24 cellular contexts compared by ENCODE assay signal in the genomic region with DNA sequence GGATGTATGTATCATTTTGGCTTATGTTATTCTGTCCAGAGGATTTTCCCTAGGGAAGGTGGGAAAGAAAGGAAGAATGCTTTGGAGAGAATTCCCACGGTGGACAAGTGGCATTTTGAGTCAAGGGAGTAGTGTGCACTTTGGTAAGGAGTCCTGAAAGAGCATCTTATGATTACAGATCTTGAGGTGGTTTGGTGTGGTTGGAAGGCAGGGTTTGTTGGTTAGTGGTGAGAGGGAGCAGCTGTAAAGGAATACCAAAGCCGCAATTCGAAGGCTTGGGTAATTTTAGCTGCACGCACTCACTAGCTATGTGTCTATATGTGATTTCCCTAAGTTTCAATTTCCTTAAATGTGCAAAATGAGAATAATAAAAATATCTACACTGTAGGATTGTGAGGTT. TPM values are rescaled to one million over a fixed set of nuclear protein-coding genes. Genes with fewer than 3 reads are reported as not detected.
A peak's percentile ranks its signal among the peaks of the same experiment; 100 is the strongest.
DNase-seq lines count a peak whose midpoint lies in the region; ATAC-seq, FAIRE-seq and TF ChIP-seq lines count a peak whose summit lies in the region.
"Had no signal": no experiment of that assay in that cellular context is flagged by ENCODE, and none has a peak within 500 bp of the region (broad histone marks: within the 10 kb centered on the region; RNA-seq: fewer than 3 reads in every experiment).

No MANE protein-coding gene starts in this region.

- no peaks in the 10 kb centered on the region for H3K36me3 ChIP-seq in upper lobe of right lung
- H3K36me3 ChIP-seq: prostate gland had no signal

- peak; percentile 27 for FAIRE-seq in H54 (lab: Jason Lieb, UNC)
- FAIRE-seq: GM12891 had no signal

- no peak for TF ChIP-seq CTCF in dorsolateral prefrontal cortex (IDR thresholded peaks at IDR 0.05 in 54 of 56, conservative IDR thresholded peaks at IDR 0.05 in 2 of 56; ENCODE audit: low read depth in 1 of 56, partially characterized antibody in 56 of 56)
- TF ChIP-seq CTCF in upper lobe of right lung (IDR thresholded peaks at IDR 0.05) = no peak

- H3K27me3 ChIP-seq in dorsolateral prefrontal cortex = no peaks in the 10 kb centered on the region
- no peaks in the 10 kb centered on the region for H3K27me3 ChIP-seq in upper lobe of right lung
- H3K27me3 ChIP-seq: BLaER1 treated with 17β-estradiol and CSF1 and Interleukin-3, amounts not matched to agents 10 nM and 100 nM; MG63; SJSA1 had no signal

- no peak overlapping the region for H3K4me3 ChIP-seq in dorsolateral prefrontal cortex
- H3K4me3 ChIP-seq in upper lobe of right lung = no peak overlapping the region
- H3K4me3 ChIP-seq: BLaER1 treated with 17β-estradiol and CSF1 and Interleukin-3, amounts not matched to agents 10 nM and 100 nM; MG63; prostate gland; SJSA1; smooth muscle cell had no signal

- peak; percentile 69 for DNase-seq in activated CD4-positive, alpha-beta T cell treated with anti-CD3 and anti-CD28 coated beads, Interleukin-2, amount 10 ng/mL, durations not matched to agents 24 days and 14 days
- DNase-seq in activated CD4-positive, alpha-beta T cell treated with anti-CD3 and anti-CD28 coated beads, Interleukin-2, amount 50 U/mL, for 4 hours = no peak
- DNase-seq in H54 (ENCODE audit: insufficient read length, low spot score) (no peak), islet precursor cell (no peak), dorsolateral prefrontal cortex (no peak), upper lobe of right lung (no peak)
- DNase-seq in naive thymus-derived CD8-positive, alpha-beta T cell = no peak
- DNase-seq: activated CD4-positive, alpha-beta T cell treated with anti-CD3 and anti-CD28 coated beads, Interleukin-2, amount 50 U/mL, for 1 hour; amygdala; central memory CD4-positive, alpha-beta T cell; DMS 273 treated with DMSO at 0.1 percent for 48 hours; GF-D8; MG63; NCI-H1694; stimulated activated CD8-positive, alpha-beta memory T cell treated with anti-CD3 and anti-CD28 coated beads, Interleukin-4, amount 100 ng/mL, for 48 hours; T1000 had no signal

- H3K9me3 Mint-ChIP-seq in activated CD4-positive, alpha-beta T cell treated with anti-CD3 and anti-CD28 coated beads, Interleukin-2, amount 10 ng/mL, durations not matched to agents 24 days and 14 days = no peaks in the 10 kb centered on the region
- H3K9me3 Mint-ChIP-seq in activated naive CD8-positive, alpha-beta T cell (ENCODE audit: low read depth) = no peaks in the 10 kb centered on the region
- no peaks in the 10 kb centered on the region for H3K9me3 Mint-ChIP-seq in naive thymus-derived CD8-positive, alpha-beta T cell
- H3K9me3 Mint-ChIP-seq: neural crest cell had no signal

- H3K4me1 Mint-ChIP-seq in activated CD4-positive, alpha-beta T cell treated with anti-CD3 and anti-CD28 coated beads, Interleukin-2, amount 10 ng/mL, durations not matched to agents 24 days and 14 days = peaks cover 55% of the 10 kb centered on the region
- H3K4me1 Mint-ChIP-seq in activated naive CD8-positive, alpha-beta T cell (ENCODE audit: low read depth) = peaks cover 61% of the 10 kb centered on the region
- peaks cover 43 to 66% (median 62%) of the 10 kb centered on the region in 4 donors for H3K4me1 Mint-ChIP-seq in naive thymus-derived CD8-positive, alpha-beta T cell

- H3K4me3 Mint-ChIP-seq in activated CD4-positive, alpha-beta T cell treated with anti-CD3 and anti-CD28 coated beads, Interleukin-2, amount 10 ng/mL, durations not matched to agents 24 days and 14 days = peak overlapping the region; percentile 57
- H3K4me3 Mint-ChIP-seq in activated naive CD8-positive, alpha-beta T cell = peak overlapping the region; percentile 50
- peak overlapping the region in 9 of 10 donors; percentile 1 to 64 (median 34) for H3K4me3 Mint-ChIP-seq in naive thymus-derived CD8-positive, alpha-beta T cell
- H3K4me3 Mint-ChIP-seq: neural crest cell had no signal

- ATAC-seq in naive thymus-derived CD8-positive, alpha-beta T cell = peak; percentile 53 to 57
- no peak for ATAC-seq in upper lobe of right lung
- ATAC-seq: Panc1 had no signal

- no peak for TF ChIP-seq POLR2A in H54 (IDR thresholded peaks at IDR 0.05; ENCODE audit: low read depth, low read length)

- H3K4me1 ChIP-seq in upper lobe of right lung = peaks cover 23% of the 10 kb centered on the region
- H3K4me1 ChIP-seq: prostate gland had no signal

- POLR2A ChIA-PET in naive thymus-derived CD8-positive, alpha-beta T cell (lab: Charles Lee) = no interaction called here

- no peaks in the 10 kb centered on the region for H3K27me3 Mint-ChIP-seq in activated CD4-positive, alpha-beta T cell treated with anti-CD3 and anti-CD28 coated beads, Interleukin-2, amount 10 ng/mL, durations not matched to agents 24 days and 14 days
- H3K27me3 Mint-ChIP-seq in activated naive CD8-positive, alpha-beta T cell = no peaks in the 10 kb centered on the region
- H3K27me3 Mint-ChIP-seq in naive thymus-derived CD8-positive, alpha-beta T cell = no peaks in the 10 kb centered on the region

- intact Hi-C loops in activated CD4-positive, alpha-beta T cell treated with anti-CD3 and anti-CD28 coated beads, Interleukin-2, amount 10 ng/mL, durations not matched to agents 24 days and 14 days (cut with micrococcal nuclease) = no loop called here
- intact Hi-C loops in dorsolateral prefrontal cortex (cut with DNase I) = no loop called here
- intact Hi-C loops in upper lobe of right lung (cut with DNase I) = no loop called here

- no peak overlapping the region for H3K27ac Mint-ChIP-seq in activated CD4-positive, alpha-beta T cell treated with anti-CD3 and anti-CD28 coated beads, Interleukin-2, amount 10 ng/mL, durations not matched to agents 24 days and 14 days
- peak overlapping the region; percentile 82 for H3K27ac Mint-ChIP-seq in activated naive CD8-positive, alpha-beta T cell
- peak overlapping the region in 7 of 10 donors; percentile 12 to 84 (median 25) for H3K27ac Mint-ChIP-seq in naive thymus-derived CD8-positive, alpha-beta T cell

- H3K36me3 Mint-ChIP-seq in activated CD4-positive, alpha-beta T cell treated with anti-CD3 and anti-CD28 coated beads, Interleukin-2, amount 10 ng/mL, durations not matched to agents 24 days and 14 days (ENCODE audit: low read depth) = peaks cover 36% of the 10 kb centered on the region
- peaks cover 9% of the 10 kb centered on the region for H3K36me3 Mint-ChIP-seq in activated naive CD8-positive, alpha-beta T cell
- peaks cover 0 to 15% (median 7%) of the 10 kb centered on the region in 3 donors for H3K36me3 Mint-ChIP-seq in naive thymus-derived CD8-positive, alpha-beta T cell

- H3K27ac ChIP-seq in dorsolateral prefrontal cortex (no peak overlapping the region), upper lobe of right lung (no peak overlapping the region)
- H3K27ac ChIP-seq: BLaER1 treated with 17β-estradiol and CSF1 and Interleukin-3, amounts not matched to agents 10 nM and 100 nM; prostate gland; SJSA1 had no signal

- no peaks in the 10 kb centered on the region for H3K9me3 ChIP-seq in upper lobe of right lung
- H3K9me3 ChIP-seq: MG63, prostate gland, SJSA1 had no signal

RNA-seq across cellular contexts. Expression of a gene that starts 16.2 kb away (rescaled TPM):
- 42.9 and 45.6 TPM in 2 replicates for total RNA-seq in activated CD4-positive, alpha-beta T cell treated with anti-CD3 and anti-CD28 coated beads, Interleukin-2, amount 10 ng/mL, durations not matched to agents 24 days and 14 days
- total RNA-seq in naive thymus-derived CD8-positive, alpha-beta T cell = 10 to 100 TPM; 95.1 to 95.5 TPM
- 100 to 1,000 TPM in 1 of 3 donors, 10 to 100 TPM in 2; 70.4 to 109 (median 72.9) TPM for polyA plus RNA-seq in naive thymus-derived CD8-positive, alpha-beta T cell
- 100 to 1,000 TPM; 103 to 206 (median 150) TPM for total RNA-seq in dorsolateral prefrontal cortex
- 74.4 TPM for total RNA-seq in upper lobe of right lung
